17 cellular contexts compared by ENCODE assay signal in genomic region chrX:1074172-1074571, GRCh38.
DNase-seq lines count a peak whose midpoint lies in the region; ATAC-seq and TF ChIP-seq lines count a peak whose summit lies in the region.
"Had no signal": no experiment of that assay in that cellular context is flagged by ENCODE, and none has a peak within 500 bp of the region (broad histone marks: within the 10 kb centered on the region; RNA-seq: fewer than 3 reads in every experiment).

No MANE protein-coding gene starts in this region.

- H3K9me3 Mint-ChIP-seq in activated CD4-positive, alpha-beta T cell treated with anti-CD3 and anti-CD28 coated beads, Interleukin-2, amount 10 ng/mL, durations not matched to agents 7 days and 5 days: peaks cover 13% of the 10 kb centered on the region
- H3K9me3 Mint-ChIP-seq in CD8-positive, alpha-beta memory T cell: peaks cover 0 to 24% (median 17%) of the 10 kb centered on the region in 5 donors
- H3K9me3 Mint-ChIP-seq in immature natural killer cell: peaks cover 0 to 16% (median 3%) of the 10 kb centered on the region in 6 donors

- H3K27ac ChIP-seq in CD8-positive, alpha-beta memory T cell (ENCODE audit: low read depth, low read length): no peak overlapping the region

- no peak overlapping the region for H3K27ac Mint-ChIP-seq in activated CD4-positive, alpha-beta T cell treated with anti-CD3 and anti-CD28 coated beads, Interleukin-2, amount 10 ng/mL, durations not matched to agents 7 days and 5 days
- peak overlapping the region in 2 of 8 donors; percentile 86 to 88 for H3K27ac Mint-ChIP-seq in CD8-positive, alpha-beta memory T cell
- H3K27ac Mint-ChIP-seq in T-helper 17 cell (peak overlapping the region; percentile 35), immature natural killer cell (peak overlapping the region in 5 of 6 donors; percentile 49 to 95 (median 79))

- H3K4me3 ChIP-seq in CD8-positive, alpha-beta memory T cell (ENCODE audit: low read length): no peak overlapping the region

- POLR2A ChIA-PET in activated CD4-positive, alpha-beta T cell treated with anti-CD3 and anti-CD28 coated beads, Interleukin-2, amount 10 ng/mL, durations not matched to agents 7 days and 5 days (lab: Charles Lee): no interaction called here
- POLR2A ChIA-PET in CD8-positive, alpha-beta memory T cell (lab: Charles Lee): no interaction called here

- DNase-seq in activated CD4-positive, alpha-beta T cell treated with anti-CD3 and anti-CD28 coated beads, Interleukin-2, amount 10 ng/mL, durations not matched to agents 7 days and 5 days: no peak
- DNase-seq in activated CD4-positive, alpha-beta T cell treated with anti-CD3 and anti-CD28 coated beads, Interleukin-2, amount 50 U/mL, for 4 hours: no peak
- no peak for DNase-seq in CD8-positive, alpha-beta memory T cell
- no peak for DNase-seq in T-helper 17 cell
- DNase-seq in immature natural killer cell: no peak
- DNase-seq in Kasumi-1 (lab: John Stamatoyannopoulos, UW): no peak
- no peak for DNase-seq in GM10266 (ENCODE audit: extremely low spot score)
- DNase-seq: AML-193, DND-41, GDM1, GOT3, NCI-H1105 treated with DMSO at 0.1 percent for 48 hours, NCI-H187, NCI-H2171, NCI-H446 treated with DMSO at 0.1 percent for 48 hours, NCI-H748 treated with DMSO at 0.1 percent for 48 hours had no signal

- CTCF ChIA-PET in activated CD4-positive, alpha-beta T cell treated with anti-CD3 and anti-CD28 coated beads, Interleukin-2, amount 10 ng/mL, durations not matched to agents 7 days and 5 days (lab: Charles Lee): no interaction called here
- CTCF ChIA-PET in CD8-positive, alpha-beta memory T cell (lab: Charles Lee): no interaction called here

- H3K4me1 Mint-ChIP-seq in activated CD4-positive, alpha-beta T cell treated with anti-CD3 and anti-CD28 coated beads, Interleukin-2, amount 10 ng/mL, durations not matched to agents 7 days and 5 days: no peaks in the 10 kb centered on the region
- H3K4me1 Mint-ChIP-seq in CD8-positive, alpha-beta memory T cell: peaks cover 0 to 4% (median 0%) of the 10 kb centered on the region in 3 donors
- H3K4me1 Mint-ChIP-seq in T-helper 17 cell (peaks cover 3% of the 10 kb centered on the region), immature natural killer cell (no peaks in the 10 kb centered on the region)

- no peaks in the 10 kb centered on the region for H3K27me3 ChIP-seq in CD8-positive, alpha-beta memory T cell (ENCODE audit: insufficient read depth, low read length, poor library complexity, severe bottlenecking)

- peaks cover 2% of the 10 kb centered on the region for H3K27me3 Mint-ChIP-seq in activated CD4-positive, alpha-beta T cell treated with anti-CD3 and anti-CD28 coated beads, Interleukin-2, amount 10 ng/mL, durations not matched to agents 7 days and 5 days
- H3K27me3 Mint-ChIP-seq in CD8-positive, alpha-beta memory T cell: peaks cover 0 to 1% of the 10 kb centered on the region in 2 donors
- H3K27me3 Mint-ChIP-seq in T-helper 17 cell (peaks cover 8% of the 10 kb centered on the region), immature natural killer cell (ENCODE audit: low read depth in 3 of 3) (peaks cover 24 to 52% (median 32%) of the 10 kb centered on the region in 3 donors)

- no peaks in the 10 kb centered on the region for H3K36me3 Mint-ChIP-seq in activated CD4-positive, alpha-beta T cell treated with anti-CD3 and anti-CD28 coated beads, Interleukin-2, amount 10 ng/mL, durations not matched to agents 7 days and 5 days (ENCODE audit: low read depth)
- peaks cover 0 to 2% (median 0%) of the 10 kb centered on the region in 3 donors for H3K36me3 Mint-ChIP-seq in CD8-positive, alpha-beta memory T cell
- H3K36me3 Mint-ChIP-seq in T-helper 17 cell (ENCODE audit: low read depth): peaks cover 6% of the 10 kb centered on the region
- peaks cover 0 to 7% (median 5%) of the 10 kb centered on the region in 3 donors for H3K36me3 Mint-ChIP-seq in immature natural killer cell

- H3K4me1 ChIP-seq in CD8-positive, alpha-beta memory T cell (ENCODE audit: insufficient read depth, low read length): no peaks in the 10 kb centered on the region

- no peaks in the 10 kb centered on the region for H3K36me3 ChIP-seq in CD8-positive, alpha-beta memory T cell (ENCODE audit: insufficient read depth, low read length)

- no peak for ATAC-seq in T-helper 17 cell
- ATAC-seq in GM18873 (IDR thresholded peaks at IDR 0.05; ENCODE audit: low FRiP score, unreplicated experiment): no peak

- no peak for TF ChIP-seq CTCF in GM10266 (IDR thresholded peaks at IDR 0.05; ENCODE audit: control insufficient read depth, insufficient read depth, low read depth, missing control alignments)

- H3K9me3 ChIP-seq in CD8-positive, alpha-beta memory T cell (ENCODE audit: low read length): no peaks in the 10 kb centered on the region
- no peaks in the 10 kb centered on the region for H3K9me3 ChIP-seq in T-helper 17 cell (ENCODE audit: control insufficient read depth, low read length, poor library complexity, severe bottlenecking)

- H3K4me3 Mint-ChIP-seq in activated CD4-positive, alpha-beta T cell treated with anti-CD3 and anti-CD28 coated beads, Interleukin-2, amount 10 ng/mL, durations not matched to agents 7 days and 5 days: peak overlapping the region; percentile 33
- H3K4me3 Mint-ChIP-seq in CD8-positive, alpha-beta memory T cell: peak overlapping the region in 4 of 7 donors; percentile 12 to 63 (median 44)
- H3K4me3 Mint-ChIP-seq in T-helper 17 cell: no peak overlapping the region
- peak overlapping the region in 4 of 5 donors; percentile 51 to 81 (median 62) for H3K4me3 Mint-ChIP-seq in immature natural killer cell
